ENCODE assay signal across 2 cellular contexts in genomic region chr11:57214087-57214395, GRCh38.
TF ChIP-seq lines count a peak whose summit lies in the region.

No MANE protein-coding gene starts in this region.

TF ChIP-seq in SK-N-SH, 30 proteins besides CTCF, POLR2A, EP300 and RAD21 (continued from another document):
- TF ChIP-seq REST (IDR thresholded peaks at IDR 0.05; ENCODE audit: low read depth, low read length) (no peak), POLR2AphosphoS5 (IDR thresholded peaks at IDR 0.05; ENCODE audit: low read depth, low read length) (no peak), SIN3A (IDR thresholded peaks at IDR 0.05; ENCODE audit: borderline replicate concordance, low read depth, low read length) (no peak), RXRA (IDR thresholded peaks at IDR 0.05; ENCODE audit: borderline replicate concordance, low read depth) (no peak), TEAD4 (IDR thresholded peaks at IDR 0.05; ENCODE audit: borderline replicate concordance, insufficient read depth) (no peak), USF2 (IDR thresholded peaks at IDR 0.05; ENCODE audit: borderline replicate concordance, low read depth, low read length) (no peak), CHD2 (IDR thresholded peaks at IDR 0.05; ENCODE audit: low read length, partially characterized antibody) (no peak), EZH2phosphoT487 (IDR thresholded peaks at IDR 0.05; ENCODE audit: borderline replicate concordance, low read depth) (no peak), FOXJ3 (CRISPR knock-in tag; IDR thresholded peaks at IDR 0.05) (no peak), GATA2 (CRISPR knock-in tag; IDR thresholded peaks at IDR 0.05) (no peak), IRF3 (IDR thresholded peaks at IDR 0.05; ENCODE audit: low read depth, low read length) (no peak), TAF1 (IDR thresholded peaks at IDR 0.05; ENCODE audit: borderline replicate concordance, low read depth, low read length) (no peak)
TF ChIP-seq in SK-N-SH: peak in this region for 0.

TF ChIP-seq in SK-N-SH treated with all-trans-retinoic acid at 6 μM for 48 hours, 23 proteins besides CTCF, POLR2A, EP300 and RAD21 (continued from another document):
- no peak for TF ChIP-seq CREB5 (CRISPR knock-in tag; IDR thresholded peaks at IDR 0.05; ENCODE audit: low read depth)
- no peak for TF ChIP-seq TSHZ2 (CRISPR knock-in tag; IDR thresholded peaks at IDR 0.05)
- no peak for TF ChIP-seq PATZ1 (CRISPR knock-in tag; IDR thresholded peaks at IDR 0.05; ENCODE audit: borderline replicate concordance)
- no peak for TF ChIP-seq OSR1 (CRISPR knock-in tag; IDR thresholded peaks at IDR 0.05)
- no peak for TF ChIP-seq BACH2 (CRISPR knock-in tag; IDR thresholded peaks at IDR 0.05; ENCODE audit: borderline replicate concordance)
- no peak for TF ChIP-seq ZFP30 (CRISPR knock-in tag; IDR thresholded peaks at IDR 0.05)
- TF ChIP-seq PPARA (CRISPR knock-in tag; IDR thresholded peaks at IDR 0.05; ENCODE audit: borderline replicate concordance): no peak
- no peak for TF ChIP-seq ZNF565 (CRISPR knock-in tag; conservative IDR thresholded peaks at IDR 0.05; ENCODE audit: low read depth)
TF ChIP-seq in SK-N-SH treated with all-trans-retinoic acid at 6 μM for 48 hours: peak in this region for 0.
